13 cellular contexts compared by ENCODE assay signal in genomic region chr6:13378669-13379590, GRCh38. TPM values are rescaled to one million over a fixed set of nuclear protein-coding genes. Genes with fewer than 3 reads are reported as not detected.
DNase-seq lines count a peak whose midpoint lies in the region; ATAC-seq and TF ChIP-seq lines count a peak whose summit lies in the region.
"Had no signal": no experiment of that assay in that cellular context is flagged by ENCODE, and none has a peak within 500 bp of the region (broad histone marks: within the 10 kb centered on the region; RNA-seq: fewer than 3 reads in every experiment).

No MANE protein-coding gene starts in this region.

- TF ChIP-seq CTCF in hepatocyte (IDR thresholded peaks at IDR 0.05; ENCODE audit: poor library complexity) = no peak

- no peaks in the 10 kb centered on the region for H3K79me2 ChIP-seq in hepatocyte

- H4K20me1 ChIP-seq in hepatocyte (ENCODE audit: insufficient read depth, poor library complexity, severe bottlenecking) = no peaks in the 10 kb centered on the region

- H3K27ac ChIP-seq in hepatocyte = no peak overlapping the region
- H3K27ac ChIP-seq: BLaER1 treated with 17β-estradiol and CSF1 and Interleukin-3, amounts not matched to agents 10 nM and 100 nM; KMS-11 had no signal

- 82% methylated on average over 9 of the region's 9 CpGs for whole genome bisulfite sequencing in hepatocyte (ENCODE audit: low lambda C conversion rate, missing lambda C conversion rate)

- peak; percentile 40; the same call in 1 of the 2 replicates for TF ChIP-seq RAD21 in Ishikawa (IDR thresholded peaks at IDR 0.05; ENCODE audit: low read depth)

- H3K4me3 ChIP-seq in hepatocyte = no peak overlapping the region
- H3K4me3 ChIP-seq: BLaER1 treated with 17β-estradiol and CSF1 and Interleukin-3, amounts not matched to agents 10 nM and 100 nM; smooth muscle cell had no signal

- TF ChIP-seq EP300 in Ishikawa (IDR thresholded peaks at IDR 0.05; ENCODE audit: borderline replicate concordance) = no peak

- H3K4me1 ChIP-seq in hepatocyte (ENCODE audit: insufficient read depth) = peaks cover 2% of the 10 kb centered on the region
- H3K4me1 ChIP-seq: BLaER1 treated with 17β-estradiol and CSF1 and Interleukin-3, amounts not matched to agents 10 nM and 100 nM had no signal

- H3K4me2 ChIP-seq in hepatocyte = no peak overlapping the region
- H3K4me2 ChIP-seq: BLaER1 treated with 17β-estradiol and CSF1 and Interleukin-3, amounts not matched to agents 10 nM and 100 nM; KMS-11; smooth muscle cell had no signal

- H3K36me3 ChIP-seq in hepatocyte (replicated peaks; ENCODE audit: insufficient read depth, low read depth) = no peaks in the 10 kb centered on the region
- H3K36me3 ChIP-seq: BLaER1 treated with 17β-estradiol and CSF1 and Interleukin-3, amounts not matched to agents 10 nM and 100 nM had no signal

- no peaks in the 10 kb centered on the region for H3K9me3 ChIP-seq in hepatocyte (ENCODE audit: low read depth)

- ATAC-seq in GM18870 (IDR thresholded peaks at IDR 0.05; ENCODE audit: unreplicated experiment) = no peak
- ATAC-seq: activated naive CD4-positive, alpha-beta T cell treated with anti-CD3 and anti-CD28 coated beads, Interleukin-2, amount 50 U/mL, for 72 hours had no signal

- H2AFZ ChIP-seq in hepatocyte = no peak overlapping the region

- peak; percentile 67 for DNase-seq in COLO668 (lab: John Stamatoyannopoulos, UW; ENCODE audit: unreplicated experiment)
- peak; percentile 45 for DNase-seq in NCI-H748 treated with DMSO at 0.1 percent for 48 hours (lab: John Stamatoyannopoulos, UW)
- DNase-seq in hepatocyte (ENCODE audit: low spot score) = peak; percentile 36
- DNase-seq in activated CD4-positive, alpha-beta T cell treated with anti-CD3 and anti-CD28 coated beads, Interleukin-2, amount 50 U/mL, for 48 hours = no peak
- DNase-seq in T-helper 2 cell = no peak
- DNase-seq in mucosa of gallbladder (ENCODE audit: low spot score) = no peak
- DNase-seq: HCEC 1CT had no signal

- no peaks in the 10 kb centered on the region for H3K9me2 ChIP-seq in hepatocyte (replicated peaks; ENCODE audit: insufficient read depth)

- H3K27me3 ChIP-seq in hepatocyte = no peaks in the 10 kb centered on the region
- H3K27me3 ChIP-seq: BLaER1 treated with 17β-estradiol and CSF1 and Interleukin-3, amounts not matched to agents 10 nM and 100 nM had no signal

TF ChIP-seq in Ishikawa, 13 proteins besides CTCF, POLR2A, EP300 and RAD21:
- TF ChIP-seq EGR1 (IDR thresholded peaks at IDR 0.05) = no peak
- TF ChIP-seq YY1 (IDR thresholded peaks at IDR 0.05; ENCODE audit: low read depth) = no peak
- TF ChIP-seq TEAD4 (IDR thresholded peaks at IDR 0.05) = no peak
- no peak for TF ChIP-seq TCF12 (IDR thresholded peaks at IDR 0.05; ENCODE audit: low read depth)
- no peak for TF ChIP-seq FOXM1 (IDR thresholded peaks at IDR 0.05; ENCODE audit: borderline replicate concordance, low read depth)
- no peak for TF ChIP-seq CEBPB (IDR thresholded peaks at IDR 0.05)
- no peak for TF ChIP-seq CREB1 (IDR thresholded peaks at IDR 0.05; ENCODE audit: low read depth)
- TF ChIP-seq TAF1 (IDR thresholded peaks at IDR 0.05; ENCODE audit: low read depth) = no peak
- TF ChIP-seq NFIC (IDR thresholded peaks at IDR 0.05) = no peak
- no peak for TF ChIP-seq USF1 (IDR thresholded peaks at IDR 0.05)
- no peak for TF ChIP-seq REST (IDR thresholded peaks at IDR 0.05; ENCODE audit: low read depth)
- TF ChIP-seq MAX (IDR thresholded peaks at IDR 0.05) = no peak
- TF ChIP-seq ZBTB7A (IDR thresholded peaks at IDR 0.05; ENCODE audit: low read depth) = no peak

RNA-seq across cellular contexts. Expression of gene TBC1D7, which starts 50.6 kb away (rescaled TPM):
- total RNA-seq in hepatocyte (15.5 and 27.8 TPM in 2 replicates), mucosa of gallbladder (14.6 TPM)
- 28.3 and 32.4 TPM in 2 replicates for polyA plus RNA-seq in hepatocyte

Comparison
In these comparisons a context has a peak if more than half of its experiments do, and no peak if none do; other contexts are left out.
1. DNase-seq: peak in COLO668 (single experiment), NCI-H748 treated with DMSO at 0.1 percent for 48 hours (single experiment) and hepatocyte (single experiment); none in activated CD4-positive, alpha-beta T cell treated with anti-CD3 and anti-CD28 coated beads, Interleukin-2, amount 50 U/mL, for 48 hours (0 of 2), T-helper 2 cell (0 of 5) and mucosa of gallbladder (single experiment).